In genomic region chr11:81874627-81875026, GRCh38 we compare ENCODE assay signal across 13 cellular contexts.
DNase-seq lines count a peak whose midpoint lies in the region; ATAC-seq lines count a peak whose summit lies in the region.
"Had no signal": no experiment of that assay in that cellular context is flagged by ENCODE, and none has a peak within 500 bp of the region (broad histone marks: within the 10 kb centered on the region; RNA-seq: fewer than 3 reads in every experiment).

No MANE protein-coding gene starts in this region.

- intact Hi-C loops in CD4-positive, alpha-beta memory T cell (cut with micrococcal nuclease) = no loop called here

- no peak overlapping the region for H3K4me3 ChIP-seq in CD4-positive, alpha-beta memory T cell (ENCODE audit: low read length in 2 of 2)
- no peak overlapping the region for H3K4me3 ChIP-seq in SJCRH30

- H3K4me3 Mint-ChIP-seq in CD4-positive, alpha-beta memory T cell = peak overlapping the region in 5 of 8 donors; percentile 16 to 52 (median 45)
- H3K4me3 Mint-ChIP-seq in T-cell = peak overlapping the region in 1 of 3 donors; percentile 54
- H3K4me3 Mint-ChIP-seq: brain had no signal

- peaks cover 24 to 42% (median 34%) of the 10 kb centered on the region in 4 donors for H3K4me1 Mint-ChIP-seq in CD4-positive, alpha-beta memory T cell
- peaks cover 35 to 48% (median 38%) of the 10 kb centered on the region in 3 donors for H3K4me1 Mint-ChIP-seq in T-cell
- H3K4me1 Mint-ChIP-seq: brain had no signal

- H3K36me3 ChIP-seq in CD4-positive, alpha-beta memory T cell (ENCODE audit: insufficient read depth, low read length) = no peaks in the 10 kb centered on the region
- H3K36me3 ChIP-seq in SJCRH30 = no peaks in the 10 kb centered on the region

- H3K27ac Mint-ChIP-seq in CD4-positive, alpha-beta memory T cell = peak overlapping the region in 5 of 7 donors; percentile 15 to 43 (median 24)
- peak overlapping the region; percentile 0 to 36 for H3K27ac Mint-ChIP-seq in T-cell
- H3K27ac Mint-ChIP-seq: brain had no signal

- DNase-seq in CD4-positive, alpha-beta memory T cell = peak in 4 of 5 donors; percentile 22 to 37 (median 34)
- peak in 11 of 34 experiments; percentile 1 to 23 (median 7) for DNase-seq in T-cell
- no peak for DNase-seq in SJCRH30
- no peak for DNase-seq in AG08396 (ENCODE audit: low spot score)
- DNase-seq: foreskin melanocyte; NCI-H226; stimulated activated CD4-positive, alpha-beta T cell treated with anti-CD3 and anti-CD28 coated beads, Interleukin-4, amount 100 ng/mL, for 24 hours; T1000 had no signal

- peaks cover 0 to 4% (median 0%) of the 10 kb centered on the region in 8 donors for H3K9me3 Mint-ChIP-seq in CD4-positive, alpha-beta memory T cell
- no peaks in the 10 kb centered on the region for H3K9me3 Mint-ChIP-seq in T-cell

- ATAC-seq in GM19328 (IDR thresholded peaks at IDR 0.05; ENCODE audit: unreplicated experiment) = peak; percentile 31
- peak; percentile 55 for ATAC-seq in HG03045 (IDR thresholded peaks at IDR 0.05; ENCODE audit: unreplicated experiment)
- ATAC-seq in T-cell (replicated peaks in 1 of 4) = peak in 1 of 4 experiments; percentile 23
- no peak for ATAC-seq in GM18517 (IDR thresholded peaks at IDR 0.05; ENCODE audit: unreplicated experiment)
- no peak for ATAC-seq in GM18511 (IDR thresholded peaks at IDR 0.05; ENCODE audit: unreplicated experiment)

- H3K36me3 Mint-ChIP-seq in CD4-positive, alpha-beta memory T cell = no peaks in the 10 kb centered on the region
- no peaks in the 10 kb centered on the region for H3K36me3 Mint-ChIP-seq in T-cell
- H3K36me3 Mint-ChIP-seq: brain had no signal

- peaks cover 30% of the 10 kb centered on the region for H3K4me1 ChIP-seq in CD4-positive, alpha-beta memory T cell (ENCODE audit: insufficient read depth, low read length)
- no peaks in the 10 kb centered on the region for H3K4me1 ChIP-seq in SJCRH30

- no peaks in the 10 kb centered on the region for H3K9me3 ChIP-seq in CD4-positive, alpha-beta memory T cell (ENCODE audit: control insufficient read depth in 1 of 2, low read length in 2 of 2)
- H3K9me3 ChIP-seq in SJCRH30 (replicated peaks) = no peaks in the 10 kb centered on the region

- H3K27ac ChIP-seq in CD4-positive, alpha-beta memory T cell (ENCODE audit: low read depth, low read length) = no peak overlapping the region
- no peak overlapping the region for H3K27ac ChIP-seq in SJCRH30

- H3K27me3 ChIP-seq in CD4-positive, alpha-beta memory T cell (ENCODE audit: insufficient read depth, low read length) = no peaks in the 10 kb centered on the region
- no peaks in the 10 kb centered on the region for H3K27me3 ChIP-seq in SJCRH30

- CTCF ChIA-PET in CD4-positive, alpha-beta memory T cell (lab: Charles Lee; ENCODE audit: partially characterized antibody) = no interaction called here
- CTCF ChIA-PET in T-cell (lab: Charles Lee) = no interaction called here

- POLR2A ChIA-PET in CD4-positive, alpha-beta memory T cell (lab: Charles Lee; ENCODE audit: partially characterized antibody) = no interaction called here
- POLR2A ChIA-PET in T-cell (lab: Charles Lee) = no interaction called here

- H3K27me3 Mint-ChIP-seq in CD4-positive, alpha-beta memory T cell = no peaks in the 10 kb centered on the region
- no peaks in the 10 kb centered on the region for H3K27me3 Mint-ChIP-seq in T-cell

Comparison
In these comparisons a context has a peak if more than half of its experiments do, and no peak if none do; other contexts are left out.
1. DNase-seq: peak in CD4-positive, alpha-beta memory T cell (4 of 5); none in SJCRH30 (0 of 2) and AG08396 (single experiment).
2. ATAC-seq: peak in GM19328 (single experiment) and HG03045 (single experiment); none in GM18517 (single experiment) and GM18511 (single experiment).